ENCODE assay signal across 33 cellular contexts in genomic region chr19:12764698-12765097, GRCh38. TPM values are rescaled to one million over a fixed set of nuclear protein-coding genes. Genes with fewer than 3 reads are reported as not detected.
"Had no signal": no experiment of that assay in that cellular context is flagged by ENCODE, and none has a peak within 500 bp of the region (broad histone marks: within the 10 kb centered on the region; RNA-seq: fewer than 3 reads in every experiment).

No MANE protein-coding gene starts in this region.

- H3K9me3 ChIP-seq: ascending aorta had no signal

- H3K27ac ChIP-seq: ascending aorta, VCaP had no signal

- ATAC-seq: activated CD8-positive, alpha-beta T cell treated with anti-CD3 and anti-CD28 coated beads for 36 hours; activated naive CD8-positive, alpha-beta T cell treated with anti-CD3 and anti-CD28 coated beads, Interleukin-2, amount 50 U/mL, for 24 hours; activated T-cell treated with anti-CD3 and anti-CD28 coated beads, Interleukin-2, amount 50 U/mL, for 4 hours; activated T-cell treated with anti-CD3 and anti-CD28 coated beads, Interleukin-2, amount 50 U/mL, for 72 hours; activated T-helper 17 cell treated with anti-CD3 and anti-CD28 coated beads, Interleukin-2, amount 50 U/mL, for 72 hours had no signal

- FAIRE-seq: TTC549 had no signal

- H3K4me3 ChIP-seq: ascending aorta had no signal

- DNase-seq: activated B cell treated with CpG ODN at 0.5 μM for 24 hours; activated CD4-positive, alpha-beta memory T cell treated with anti-CD3 and anti-CD28 coated beads for 36 hours; activated CD4-positive, alpha-beta T cell treated with anti-CD3 and anti-CD28 coated beads for 4 hours; activated CD4-positive, alpha-beta T cell treated with anti-CD3 and anti-CD28 coated beads, Interleukin-2, amount 10 ng/mL, durations not matched to agents 24 days and 14 days; activated CD4-positive, alpha-beta T cell treated with anti-CD3 and anti-CD28 coated beads, Interleukin-2, amount 50 U/mL, for 1 hour; activated CD4-positive, alpha-beta T cell treated with anti-CD3 and anti-CD28 coated beads, Interleukin-2, amount 50 U/mL, for 4 hours; activated CD4-positive, CD25-positive, alpha-beta regulatory T cell treated with anti-CD3 and anti-CD28 coated beads, Interleukin-2, amount 50 U/mL, for 72 hours; activated CD8-positive, alpha-beta memory T cell treated with anti-CD3 and anti-CD28 coated beads, Interleukin-2, amount 50 U/mL, for 4 hours; activated CD8-positive, alpha-beta T cell treated with anti-CD3 and anti-CD28 coated beads for 36 hours; activated effector memory CD4-positive, alpha-beta T cell treated with anti-CD3 and anti-CD28 coated beads, Interleukin-2, amount 50 U/mL, for 16 hours; activated gamma-delta T cell treated with Interleukin-2 at 50 U/mL for 16 hours; activated naive CD4-positive, alpha-beta T cell; activated naive CD4-positive, alpha-beta T cell treated with anti-CD3 and anti-CD28 coated beads for 36 hours; activated naive CD8-positive, alpha-beta T cell treated with anti-CD3 and anti-CD28 coated beads, Interleukin-2, amount 10 ng/mL, durations not matched to agents 7 days and 5 days; activated naive CD8-positive, alpha-beta T cell treated with anti-CD3 and anti-CD28 coated beads, Interleukin-2, amount 50 U/mL, for 24 hours; activated T-cell treated with anti-CD3 and anti-CD28 coated beads for 4 hours; activated T-cell treated with anti-CD3 and anti-CD28 coated beads, Interleukin-2, amount 50 U/mL, for 1 hour; activated T-cell treated with anti-CD3 and anti-CD28 coated beads, Interleukin-2, amount 50 U/mL, for 4 hours; activated T-cell treated with anti-CD3 and anti-CD28 coated beads, Interleukin-2, amount 50 U/mL, for 72 hours; amygdala; anterior cingulate cortex; central memory CD4-positive, alpha-beta T cell; T-helper 1 cell; T-helper 2 cell; T-helper 9 cell had no signal

- H3K27me3 ChIP-seq: ascending aorta had no signal

RNA-seq across cellular contexts. Expression of gene BEST2, which starts 13.1 kb away (rescaled TPM):
- total RNA-seq: activated B cell treated with CpG ODN at 0.5 μM for 24 hours; activated CD4-positive, alpha-beta memory T cell treated with anti-CD3 and anti-CD28 coated beads for 36 hours; activated CD4-positive, alpha-beta T cell treated with anti-CD3 and anti-CD28 coated beads, Interleukin-2, amount 10 ng/mL, durations not matched to agents 24 days and 14 days; activated CD8-positive, alpha-beta memory T cell treated with anti-CD3 and anti-CD28 coated beads for 36 hours; activated CD8-positive, alpha-beta T cell treated with anti-CD3 and anti-CD28 coated beads for 36 hours; activated naive CD4-positive, alpha-beta T cell treated with anti-CD3 and anti-CD28 coated beads for 36 hours; activated naive CD8-positive, alpha-beta T cell treated with anti-CD3 and anti-CD28 coated beads, Interleukin-2, amount 10 ng/mL, durations not matched to agents 7 days and 5 days; activated T-cell treated with anti-CD3 and anti-CD28 coated beads, Interleukin-2, amount 50 U/mL, for 4 hours; activated T-cell treated with anti-CD3 and anti-CD28 coated beads, Interleukin-2, amount 50 U/mL, for 72 hours; activated T-helper 1 cell treated with anti-CD3 and anti-CD28 coated beads, Interleukin-12 subunit alpha, Interleukin-12 subunit beta, Interleukin-2, Interleukin-4 antibody, amounts not matched to agents 30 ng/mL and 10 ng/mL and 1 ng/mL, durations not matched to agents 14 hours and 24 hours and 36 hours; activated T-helper 17 cell treated with anti-CD3 and anti-CD28 coated beads, Interleukin-2, amount 50 U/mL, for 72 hours; ascending aorta; cardiac septum; cerebellum had no signal
